In genomic region chr12:82366182-82366581, GRCh38 we compare ENCODE assay signal across 19 cellular contexts. TPM values are rescaled to one million over a fixed set of nuclear protein-coding genes. Genes with fewer than 3 reads are reported as not detected.
DNase-seq lines count a peak whose midpoint lies in the region; ATAC-seq and TF ChIP-seq lines count a peak whose summit lies in the region.
"Had no signal": no experiment of that assay in that cellular context is flagged by ENCODE, and none has a peak within 500 bp of the region (broad histone marks: within the 10 kb centered on the region; RNA-seq: fewer than 3 reads in every experiment).

No MANE protein-coding gene starts in this region.

- 54 to 70% methylated on average over 1 of the region's 1 CpG for WGBS in upper lobe of left lung, 2 donors

- TF ChIP-seq CTCF in HFF-Myc (IDR thresholded peaks at IDR 0.05; ENCODE audit: low read depth, low read length, missing control alignments) (no peak), upper lobe of left lung (IDR thresholded peaks at IDR 0.05) (no peak)

- TF ChIP-seq POLR2A in GM18505 (IDR thresholded peaks at IDR 0.05; ENCODE audit: borderline replicate concordance, extremely low read depth, insufficient read depth, insufficient read length) (no peak), upper lobe of left lung (IDR thresholded peaks at IDR 0.05) (no peak)

- ATAC-seq in GM18505 (IDR thresholded peaks at IDR 0.05; ENCODE audit: unreplicated experiment), result no peak
- ATAC-seq in upper lobe of left lung (ENCODE audit: low FRiP score in 2 of 2), result no peak
- no peak for ATAC-seq in HG02884 (IDR thresholded peaks at IDR 0.05; ENCODE audit: unreplicated experiment)
- ATAC-seq: activated CD4-positive, CD25-positive, alpha-beta regulatory T cell treated with anti-CD3 and anti-CD28 coated beads, Interleukin-2, amount 50 U/mL, for 24 hours had no signal

- H3K36me3 ChIP-seq in upper lobe of left lung, result peaks cover 0 to 3% (median 0%) of the 10 kb centered on the region in 4 donors
- H3K36me3 ChIP-seq: right atrium auricular region had no signal

- H3K4me3 ChIP-seq in HFF-Myc (replicated peaks; ENCODE audit: low read depth, low read length) (no peak overlapping the region; the same call in 1 of the 2 replicates), upper lobe of left lung (no peak overlapping the region)
- H3K4me3 ChIP-seq: right atrium auricular region had no signal

- H3K27me3 ChIP-seq in upper lobe of left lung, result no peaks in the 10 kb centered on the region
- H3K27me3 ChIP-seq: right atrium auricular region had no signal

- no peak for TF ChIP-seq EP300 in upper lobe of left lung (IDR thresholded peaks at IDR 0.05)

- no peak overlapping the region for H3K27ac ChIP-seq in upper lobe of left lung
- H3K27ac ChIP-seq: right atrium auricular region had no signal

- no peaks in the 10 kb centered on the region for H3K9me3 ChIP-seq in upper lobe of left lung
- H3K9me3 ChIP-seq: right atrium auricular region had no signal

- peaks cover 0 to 5% (median 0%) of the 10 kb centered on the region in 4 donors for H3K4me1 ChIP-seq in upper lobe of left lung
- H3K4me1 ChIP-seq: right atrium auricular region had no signal

- peak; percentile 3 for DNase-seq in EL
- DNase-seq in HFF-Myc (ENCODE audit: extremely low read depth, low read depth), result peak; percentile 21
- DNase-seq in M059J (ENCODE audit: low read depth), result peak; percentile 2
- peak; percentile 64 for DNase-seq in fibroblast of gingiva (ENCODE audit: low read depth)
- no peak for DNase-seq in upper lobe of left lung
- DNase-seq in HUDEP-2 (lab: John Stamatoyannopoulos, UW; ENCODE audit: unreplicated experiment in 76 of 76), result no peak
- DNase-seq: activated effector memory CD4-positive, alpha-beta T cell treated with anti-CD3 and anti-CD28 coated beads, Interleukin-2, amount 50 U/mL, for 16 hours; amygdala; Calu3; cortex of kidney; erythroblast; midbrain; NCI-H187 treated with DMSO at 0.1 percent for 48 hours; stimulated activated CD4-positive, alpha-beta T cell treated with anti-CD3 and anti-CD28 coated beads, Interleukin-2, amount 100 ng/mL, for 24 hours; T-helper 2 cell had no signal

RNA-seq across cellular contexts. Expression of gene METTL25, which starts 7.9 kb away (rescaled TPM):
- 2.6 and 2.7 TPM in 2 replicates for total RNA-seq in M059J (2014; rRNA removed; shearing (Covaris generic))
- total RNA-seq in upper lobe of left lung, result 10 to 100 TPM; 12.6 to 18.5 (median 14.6) TPM

RNA-seq across cellular contexts. Expression of gene CCDC59, which starts 8.0 kb away (rescaled TPM):
- 70.0 and 101 TPM in 2 replicates for total RNA-seq in M059J (2014; rRNA removed; shearing (Covaris generic))
- 10 to 100 TPM; 23.3 to 76.4 (median 40.8) TPM for total RNA-seq in upper lobe of left lung

Comparison
In these comparisons a context has a peak if more than half of its experiments do, and no peak if none do; other contexts are left out.
1. DNase-seq: peak in EL (single experiment), HFF-Myc (single experiment), M059J (single experiment) and fibroblast of gingiva (single experiment); none in upper lobe of left lung (0 of 2) and HUDEP-2 (0 of 76).